In the genomic region with DNA sequence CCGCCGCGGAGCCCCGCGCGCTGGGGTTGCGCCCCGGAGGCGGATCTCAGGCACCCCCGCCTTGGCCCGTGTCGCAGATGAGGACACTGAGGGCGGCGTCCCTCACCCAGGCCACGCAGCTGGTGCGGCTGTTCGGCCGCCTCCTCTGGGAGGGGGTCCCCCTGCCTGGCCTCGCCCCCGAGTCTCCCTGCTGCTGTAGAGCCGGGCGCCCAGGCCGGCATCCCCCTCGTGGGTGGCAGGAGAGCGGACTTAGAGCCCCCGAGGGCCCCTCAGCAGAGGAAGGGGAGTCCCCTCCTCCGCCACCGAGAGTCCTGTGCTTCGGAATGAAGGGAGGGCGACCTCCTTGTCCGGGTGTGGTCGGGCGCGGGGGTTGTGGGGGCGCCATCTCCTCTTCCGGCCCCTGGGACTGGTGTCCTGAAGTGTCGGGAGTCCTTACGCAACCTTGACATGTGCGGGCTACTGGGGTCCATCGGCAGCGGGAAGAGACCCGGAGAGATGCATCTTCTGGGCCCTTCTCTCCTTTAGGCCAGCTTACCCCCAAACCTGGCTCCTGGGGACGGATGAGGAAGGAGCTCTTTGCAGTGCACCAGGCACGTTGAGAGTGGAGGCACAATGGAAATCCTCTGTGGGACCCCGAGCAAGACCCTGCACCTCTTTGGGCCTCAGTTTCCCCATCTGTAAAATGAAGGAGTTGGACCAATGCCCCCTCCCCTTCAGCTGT, we compare ENCODE assay signal across 1 cellular context.
TF ChIP-seq lines count a peak whose summit lies in the region.

No MANE protein-coding gene starts in this region.

TF ChIP-seq in GM23338, 12 proteins besides CTCF, POLR2A, EP300 and RAD21 (continued from another document):
- TF ChIP-seq ZNF462 (CRISPR knock-in tag; IDR thresholded peaks at IDR 0.05): no peak
